Comparison of ENCODE assay signal across 8 cellular contexts in the genomic region with DNA sequence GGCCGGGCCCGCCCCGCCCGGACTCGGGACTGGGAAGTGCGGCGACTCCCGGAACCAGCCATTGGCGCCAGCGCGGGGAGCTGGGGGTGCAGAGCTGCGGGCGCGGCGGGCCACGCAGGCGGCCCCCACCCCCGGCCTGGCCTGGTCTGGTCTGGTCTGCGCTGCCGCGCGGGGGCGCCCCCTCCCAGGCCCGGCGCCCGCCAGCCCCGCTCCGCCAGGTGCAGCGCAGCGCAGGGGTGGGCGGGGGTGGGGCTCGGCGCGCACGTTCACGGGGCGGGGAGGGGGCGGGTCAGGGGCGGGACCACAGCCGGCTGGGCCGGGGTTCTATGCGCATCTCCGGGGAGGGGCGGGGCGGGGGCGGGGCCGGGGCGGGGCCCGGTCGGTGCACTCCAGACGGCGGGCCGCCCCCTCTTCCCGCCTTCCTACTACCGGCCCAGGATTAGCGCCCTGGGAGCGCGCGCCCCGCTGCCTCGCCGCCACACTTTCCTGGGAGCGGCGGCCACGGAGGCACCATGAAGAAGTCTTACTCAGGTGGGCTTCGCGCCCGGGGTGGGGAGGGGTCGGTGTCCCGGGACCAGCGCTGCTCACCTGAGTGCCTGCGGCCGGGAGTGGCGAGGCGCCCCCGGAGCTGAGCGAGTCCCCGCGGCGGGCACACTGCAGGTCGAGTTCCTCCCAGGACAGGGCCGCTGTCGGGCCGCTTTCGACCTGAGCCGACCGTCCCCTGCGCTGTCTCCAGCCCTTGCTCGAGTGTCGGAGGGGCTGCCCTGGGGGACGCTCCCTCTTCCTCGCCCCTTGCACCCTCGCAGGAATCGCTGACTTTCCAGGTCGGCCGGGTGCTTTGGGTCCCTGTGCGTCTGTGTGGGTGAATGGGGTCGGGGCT.
A peak's percentile ranks its signal among the peaks of the same experiment; 100 is the strongest.
DNase-seq lines count a peak whose midpoint lies in the region; ATAC-seq and TF ChIP-seq lines count a peak whose summit lies in the region.

No MANE protein-coding gene starts in this region.

- intact Hi-C loops in Right ventricle myocardium inferior (cut with DNase I) (no loop called here), cardiac septum (cut with DNase I) (no loop called here)

- H3K36me3 ChIP-seq in neural cell (ENCODE audit: insufficient read depth, low read length) (no peaks in the 10 kb centered on the region), thymus (ENCODE audit: control insufficient read depth, insufficient read depth) (no peaks in the 10 kb centered on the region)

- H3K79me2 ChIP-seq in neural cell (replicated peaks; ENCODE audit: insufficient read depth, low read length) = no peaks in the 10 kb centered on the region

- H3K4me3 ChIP-seq in neural cell (ENCODE audit: low read length) (peak overlapping the region; percentile 77), thymus (ENCODE audit: low read length) (peak overlapping the region; percentile 53)

- H3K27ac ChIP-seq in neural cell (ENCODE audit: low read length) = no peak overlapping the region
- no peak overlapping the region for H3K27ac ChIP-seq in thymus (ENCODE audit: low read depth)

- DNase-seq in Right ventricle myocardium inferior (ENCODE audit: missing footprints) (peak; percentile 78), cardiac septum (ENCODE audit: low spot score) (no peak), NCI-H526 treated with DMSO at 0.1 percent for 48 hours (lab: John Stamatoyannopoulos, UW) (peak; percentile 71), activated T-cell treated with anti-CD3 and anti-CD28 coated beads for 4 hours (peak; percentile 38)

- H3K9me2 ChIP-seq in neural cell (ENCODE audit: insufficient read depth, low read length) = no peaks in the 10 kb centered on the region

- peak overlapping the region; percentile 13 for H3K9ac ChIP-seq in neural cell (ENCODE audit: low read length)

- ATAC-seq in Right ventricle myocardium inferior (peak; percentile 60), HG03095 (IDR thresholded peaks at IDR 0.05; ENCODE audit: unreplicated experiment) (peak; percentile 54), esophagus mucosa (peak; percentile 64)

- peaks cover 39% of the 10 kb centered on the region for H3K27me3 ChIP-seq in neural cell (ENCODE audit: insufficient read depth, low read depth, low read length)
- peaks cover 3% of the 10 kb centered on the region for H3K27me3 ChIP-seq in thymus (ENCODE audit: control insufficient read depth, insufficient read depth)

- H3K4me2 ChIP-seq in neural cell (ENCODE audit: low read length) = peak overlapping the region; percentile 33

- no peak overlapping the region for H2AFZ ChIP-seq in neural cell (ENCODE audit: low read depth, low read length)

- WGBS in thymus = 1% methylated on average over 98 of the region's 98 CpGs

- H3F3A ChIP-seq in neural cell (ENCODE audit: insufficient read depth, low read length, poor library complexity, severe bottlenecking) = no peaks in the 10 kb centered on the region

- TF ChIP-seq CTCF in neural cell (IDR thresholded peaks at IDR 0.05; ENCODE audit: poor library complexity, severe bottlenecking) = peak; percentile 33

- TF ChIP-seq RAD21 in neural cell (conservative IDR thresholded peaks at IDR 0.05) = no peak

- no peak for TF ChIP-seq EP300 in neural cell (conservative IDR thresholded peaks at IDR 0.05; ENCODE audit: poor library complexity, severe bottlenecking)

- H4K20me1 ChIP-seq in neural cell (ENCODE audit: insufficient read depth) = no peaks in the 10 kb centered on the region

- H3K9me3 ChIP-seq in neural cell (ENCODE audit: low read length) = no peaks in the 10 kb centered on the region
- H3K9me3 ChIP-seq in thymus (ENCODE audit: control insufficient read depth) = no peaks in the 10 kb centered on the region

- H3K4me1 ChIP-seq in thymus (ENCODE audit: control insufficient read depth, insufficient read depth, low read length) = peaks cover 12% of the 10 kb centered on the region

TF ChIP-seq in neural cell, 6 proteins besides CTCF, POLR2A, EP300 and RAD21:
- TF ChIP-seq TAF1 (IDR thresholded peaks at IDR 0.05; ENCODE audit: low read depth) (no peak), SMC3 (conservative IDR thresholded peaks at IDR 0.05; ENCODE audit: poor library complexity) (no peak), MXI1 (conservative IDR thresholded peaks at IDR 0.05; ENCODE audit: poor library complexity, severe bottlenecking) (no peak), EZH2 (IDR thresholded peaks at IDR 0.05; ENCODE audit: borderline replicate concordance, insufficient read depth, low read length, poor library complexity, severe bottlenecking) (no peak), POLR2AphosphoS5 (IDR thresholded peaks at IDR 0.05) (no peak)
- TF ChIP-seq, protein P1, sequence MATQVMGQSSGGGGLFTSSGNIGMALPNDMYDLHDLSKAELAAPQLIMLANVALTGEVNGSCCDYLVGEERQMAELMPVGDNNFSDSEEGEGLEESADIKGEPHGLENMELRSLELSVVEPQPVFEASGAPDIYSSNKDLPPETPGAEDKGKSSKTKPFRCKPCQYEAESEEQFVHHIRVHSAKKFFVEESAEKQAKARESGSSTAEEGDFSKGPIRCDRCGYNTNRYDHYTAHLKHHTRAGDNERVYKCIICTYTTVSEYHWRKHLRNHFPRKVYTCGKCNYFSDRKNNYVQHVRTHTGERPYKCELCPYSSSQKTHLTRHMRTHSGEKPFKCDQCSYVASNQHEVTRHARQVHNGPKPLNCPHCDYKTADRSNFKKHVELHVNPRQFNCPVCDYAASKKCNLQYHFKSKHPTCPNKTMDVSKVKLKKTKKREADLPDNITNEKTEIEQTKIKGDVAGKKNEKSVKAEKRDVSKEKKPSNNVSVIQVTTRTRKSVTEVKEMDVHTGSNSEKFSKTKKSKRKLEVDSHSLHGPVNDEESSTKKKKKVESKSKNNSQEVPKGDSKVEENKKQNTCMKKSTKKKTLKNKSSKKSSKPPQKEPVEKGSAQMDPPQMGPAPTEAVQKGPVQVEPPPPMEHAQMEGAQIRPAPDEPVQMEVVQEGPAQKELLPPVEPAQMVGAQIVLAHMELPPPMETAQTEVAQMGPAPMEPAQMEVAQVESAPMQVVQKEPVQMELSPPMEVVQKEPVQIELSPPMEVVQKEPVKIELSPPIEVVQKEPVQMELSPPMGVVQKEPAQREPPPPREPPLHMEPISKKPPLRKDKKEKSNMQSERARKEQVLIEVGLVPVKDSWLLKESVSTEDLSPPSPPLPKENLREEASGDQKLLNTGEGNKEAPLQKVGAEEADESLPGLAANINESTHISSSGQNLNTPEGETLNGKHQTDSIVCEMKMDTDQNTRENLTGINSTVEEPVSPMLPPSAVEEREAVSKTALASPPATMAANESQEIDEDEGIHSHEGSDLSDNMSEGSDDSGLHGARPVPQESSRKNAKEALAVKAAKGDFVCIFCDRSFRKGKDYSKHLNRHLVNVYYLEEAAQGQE (IDR thresholded peaks at IDR 0.05; ENCODE audit: borderline replicate concordance) = no peak
